ENCODE assay signal across 9 cellular contexts in genomic region chr20:46060301-46060881, GRCh38. TPM values are rescaled to one million over a fixed set of nuclear protein-coding genes. Genes with fewer than 3 reads are reported as not detected.
A peak's percentile ranks its signal among the peaks of the same experiment; 100 is the strongest.
DNase-seq lines count a peak whose midpoint lies in the region; ATAC-seq and TF ChIP-seq lines count a peak whose summit lies in the region.
"Had no signal": no experiment of that assay in that cellular context is flagged by ENCODE, and none has a peak within 500 bp of the region (broad histone marks: within the 10 kb centered on the region; RNA-seq: fewer than 3 reads in every experiment).

No MANE protein-coding gene starts in this region.

- peak; percentile 37 for DNase-seq in GM06990 (ENCODE audit: extremely low read depth, insufficient read length)
- DNase-seq in NCI-H146 (lab: John Stamatoyannopoulos, UW): peak; percentile 10
- DNase-seq in activated T-helper 2 cell treated with anti-CD3 and anti-CD28 coated beads, Interferon-gamma antibody, Interleukin-2, Interleukin-4, amounts not matched to agents 10 μg/mL and 5 μg/mL and 100 μg/mL, durations not matched to agents 14 hours and 24 hours and 36 hours (ENCODE audit: low spot score): no peak
- peak; percentile 53 for DNase-seq in midbrain (lab: John Stamatoyannopoulos, UW)
- DNase-seq in DMS53 (lab: John Stamatoyannopoulos, UW): no peak
- DNase-seq in HFFc6: no peak
- no peak for DNase-seq in activated naive CD4-positive, alpha-beta T cell treated with anti-CD3 and anti-CD28 coated beads, Interleukin-2, amount 50 U/mL, for 72 hours (ENCODE audit: low spot score in 2 of 2)
- no peak for DNase-seq in HuH-7 (ENCODE audit: low spot score)

- no peak for TF ChIP-seq CTCF in GM06990 (IDR thresholded peaks at IDR 0.05; ENCODE audit: insufficient read depth, low read length, poor library complexity, severe bottlenecking)
- TF ChIP-seq CTCF in HFFc6 (IDR thresholded peaks at IDR 0.05): no peak

- peaks cover 29% of the 10 kb centered on the region for H3K27me3 Mint-ChIP-seq in activated T-helper 2 cell treated with anti-CD3 and anti-CD28 coated beads, Interferon-gamma antibody, Interleukin-2, Interleukin-4, amounts not matched to agents 10 μg/mL and 5 μg/mL and 100 μg/mL, durations not matched to agents 14 hours and 24 hours and 36 hours (ENCODE audit: low read depth)
- peaks cover 14% of the 10 kb centered on the region for H3K27me3 Mint-ChIP-seq in HFFc6 (ENCODE audit: insufficient read depth)

- H3K27me3 ChIP-seq in GM06990 (replicated peaks; ENCODE audit: control insufficient read depth, insufficient read depth, low read length): no peaks in the 10 kb centered on the region
- H3K27me3 ChIP-seq: body of pancreas had no signal

- ATAC-seq in activated naive CD4-positive, alpha-beta T cell treated with anti-CD3 and anti-CD28 coated beads, Interleukin-2, amount 50 U/mL, for 72 hours: no peak
- ATAC-seq: body of pancreas had no signal

- H3K9me3 Mint-ChIP-seq in activated T-helper 2 cell treated with anti-CD3 and anti-CD28 coated beads, Interferon-gamma antibody, Interleukin-2, Interleukin-4, amounts not matched to agents 10 μg/mL and 5 μg/mL and 100 μg/mL, durations not matched to agents 14 hours and 24 hours and 36 hours: no peaks in the 10 kb centered on the region
- no peaks in the 10 kb centered on the region for H3K9me3 Mint-ChIP-seq in HFFc6
- no peaks in the 10 kb centered on the region for H3K9me3 Mint-ChIP-seq in activated naive CD4-positive, alpha-beta T cell treated with anti-CD3 and anti-CD28 coated beads, Interleukin-2, amount 50 U/mL, for 72 hours

- no peak overlapping the region for H3K4me3 ChIP-seq in GM06990 (replicated peaks; ENCODE audit: low read depth, low read length)
- H3K4me3 ChIP-seq: body of pancreas had no signal

- peaks cover 49% of the 10 kb centered on the region for H3K4me1 Mint-ChIP-seq in activated T-helper 2 cell treated with anti-CD3 and anti-CD28 coated beads, Interferon-gamma antibody, Interleukin-2, Interleukin-4, amounts not matched to agents 10 μg/mL and 5 μg/mL and 100 μg/mL, durations not matched to agents 14 hours and 24 hours and 36 hours (ENCODE audit: low read depth)
- H3K4me1 Mint-ChIP-seq in HFFc6 (ENCODE audit: low read depth): peaks cover 6% of the 10 kb centered on the region; the same call in 1 of the 2 replicates

- peaks cover 33% of the 10 kb centered on the region for H3K36me3 ChIP-seq in GM06990 (ENCODE audit: control insufficient read depth, insufficient read depth, low read length)

- H3K36me3 Mint-ChIP-seq in activated T-helper 2 cell treated with anti-CD3 and anti-CD28 coated beads, Interferon-gamma antibody, Interleukin-2, Interleukin-4, amounts not matched to agents 10 μg/mL and 5 μg/mL and 100 μg/mL, durations not matched to agents 14 hours and 24 hours and 36 hours (ENCODE audit: low read depth): peaks cover 57% of the 10 kb centered on the region
- peaks cover 21% of the 10 kb centered on the region for H3K36me3 Mint-ChIP-seq in HFFc6 (ENCODE audit: low read depth)
- peaks cover 55% of the 10 kb centered on the region in 2 donors for H3K36me3 Mint-ChIP-seq in activated naive CD4-positive, alpha-beta T cell treated with anti-CD3 and anti-CD28 coated beads, Interleukin-2, amount 50 U/mL, for 72 hours

- H3K27ac Mint-ChIP-seq in activated T-helper 2 cell treated with anti-CD3 and anti-CD28 coated beads, Interferon-gamma antibody, Interleukin-2, Interleukin-4, amounts not matched to agents 10 μg/mL and 5 μg/mL and 100 μg/mL, durations not matched to agents 14 hours and 24 hours and 36 hours: peak overlapping the region; percentile 31
- no peak overlapping the region for H3K27ac Mint-ChIP-seq in HFFc6
- H3K27ac Mint-ChIP-seq in activated naive CD4-positive, alpha-beta T cell treated with anti-CD3 and anti-CD28 coated beads, Interleukin-2, amount 50 U/mL, for 72 hours: no peak overlapping the region

- H3K4me3 Mint-ChIP-seq in activated T-helper 2 cell treated with anti-CD3 and anti-CD28 coated beads, Interferon-gamma antibody, Interleukin-2, Interleukin-4, amounts not matched to agents 10 μg/mL and 5 μg/mL and 100 μg/mL, durations not matched to agents 14 hours and 24 hours and 36 hours (ENCODE audit: low read depth): no peak overlapping the region
- H3K4me3 Mint-ChIP-seq in HFFc6: no peak overlapping the region

- intact Hi-C loops in activated T-helper 2 cell treated with anti-CD3 and anti-CD28 coated beads, Interferon-gamma antibody, Interleukin-2, Interleukin-4, amounts not matched to agents 10 μg/mL and 5 μg/mL and 100 μg/mL, durations not matched to agents 14 hours and 24 hours and 36 hours (cut with micrococcal nuclease): loop anchor here (5.0 kb wide), 1 partner anchor 38 kb away; no protein-coding TSS in a partner anchor

RNA-seq across cellular contexts. Expression of gene NCOA5, which starts 29.4 kb away (rescaled TPM):
- 27.5 and 28.7 TPM in 2 replicates for total RNA-seq in activated T-helper 2 cell treated with anti-CD3 and anti-CD28 coated beads, Interferon-gamma antibody, Interleukin-2, Interleukin-4, amounts not matched to agents 10 μg/mL and 5 μg/mL and 100 μg/mL, durations not matched to agents 14 hours and 24 hours and 36 hours
- total RNA-seq in HFFc6 (2021; fragmentation: NEBNext Ultra II Directional; extraction: Animal tissue kit (Norgen Biotek cat#: 25700)): 10 to 100 TPM; 15.3 to 25.1 (median 23.2) TPM
- 10 to 100 TPM in 1 of 2 donors, 1 to 10 TPM in 1; 2.2 to 15.2 TPM for total RNA-seq in activated naive CD4-positive, alpha-beta T cell treated with anti-CD3 and anti-CD28 coated beads, Interleukin-2, amount 50 U/mL, for 72 hours

RNA-seq across cellular contexts. Expression of gene SLC12A5, which starts 31.4 kb away (rescaled TPM):
- total RNA-seq in activated T-helper 2 cell treated with anti-CD3 and anti-CD28 coated beads, Interferon-gamma antibody, Interleukin-2, Interleukin-4, amounts not matched to agents 10 μg/mL and 5 μg/mL and 100 μg/mL, durations not matched to agents 14 hours and 24 hours and 36 hours: 0.73 TPM in 1 of 2 replicates, not detected in the other
- total RNA-seq in HFFc6 (2021; fragmentation: NEBNext Ultra II Directional; extraction: Animal tissue kit (Norgen Biotek cat#: 25700)): under 1 TPM in 5 of 6 experiments, not detected in 1; 0.18 to 0.82 (median 0.52) TPM
- total RNA-seq in activated naive CD4-positive, alpha-beta T cell treated with anti-CD3 and anti-CD28 coated beads, Interleukin-2, amount 50 U/mL, for 72 hours: under 1 TPM; 0.34 to 0.66 TPM
- total RNA-seq: body of pancreas had no signal

RNA-seq across cellular contexts. Expression of gene MMP9, which starts 51.7 kb away (rescaled TPM):
- 0.16 TPM in 1 of 2 replicates, not detected in the other for total RNA-seq in activated T-helper 2 cell treated with anti-CD3 and anti-CD28 coated beads, Interferon-gamma antibody, Interleukin-2, Interleukin-4, amounts not matched to agents 10 μg/mL and 5 μg/mL and 100 μg/mL, durations not matched to agents 14 hours and 24 hours and 36 hours
- total RNA-seq in HFFc6 (2021; fragmentation: NEBNext Ultra II Directional; extraction: Animal tissue kit (Norgen Biotek cat#: 25700)): not detected
- total RNA-seq in activated naive CD4-positive, alpha-beta T cell treated with anti-CD3 and anti-CD28 coated beads, Interleukin-2, amount 50 U/mL, for 72 hours: under 1 TPM in 1 of 2 donors, not detected in 1; 0.10 TPM

RNA-seq across cellular contexts. Expression of gene CD40, which starts 57.7 kb away (rescaled TPM):
- 0.25 and 0.91 TPM in 2 replicates for total RNA-seq in activated T-helper 2 cell treated with anti-CD3 and anti-CD28 coated beads, Interferon-gamma antibody, Interleukin-2, Interleukin-4, amounts not matched to agents 10 μg/mL and 5 μg/mL and 100 μg/mL, durations not matched to agents 14 hours and 24 hours and 36 hours
- 1 to 10 TPM in 2 of 6 experiments, under 1 TPM in 4; 0.34 to 3.6 (median 0.62) TPM for total RNA-seq in HFFc6 (2021; fragmentation: NEBNext Ultra II Directional; extraction: Animal tissue kit (Norgen Biotek cat#: 25700))
- 10 to 100 TPM in 1 of 2 donors, 1 to 10 TPM in 1; 8.8 to 10.0 TPM for total RNA-seq in activated naive CD4-positive, alpha-beta T cell treated with anti-CD3 and anti-CD28 coated beads, Interleukin-2, amount 50 U/mL, for 72 hours

Comparison
In these comparisons a context has a peak if more than half of its experiments do, and no peak if none do; other contexts are left out.
1. DNase-seq: peak in GM06990 (single experiment), NCI-H146 (single experiment) and midbrain (single experiment); none in activated T-helper 2 cell treated with anti-CD3 and anti-CD28 coated beads, Interferon-gamma antibody, Interleukin-2, Interleukin-4, amounts not matched to agents 10 μg/mL and 5 μg/mL and 100 μg/mL, durations not matched to agents 14 hours and 24 hours and 36 hours (single experiment), DMS53 (single experiment), HFFc6 (single experiment), activated naive CD4-positive, alpha-beta T cell treated with anti-CD3 and anti-CD28 coated beads, Interleukin-2, amount 50 U/mL, for 72 hours (0 of 2) and HuH-7 (single experiment).